In genomic region chr7:32587431-32587948, GRCh38 we compare ENCODE assay signal across 9 cellular contexts.
A peak's percentile ranks its signal among the peaks of the same experiment; 100 is the strongest.
DNase-seq lines count a peak whose midpoint lies in the region; ATAC-seq and TF ChIP-seq lines count a peak whose summit lies in the region.
"Had no signal": no experiment of that assay in that cellular context is flagged by ENCODE, and none has a peak within 500 bp of the region (broad histone marks: within the 10 kb centered on the region; RNA-seq: fewer than 3 reads in every experiment).

No MANE protein-coding gene starts in this region.

- H3K23ac ChIP-seq in neuronal stem cell (ENCODE audit: low read depth, low read length, poor library complexity), result no peak overlapping the region

- peaks cover 30% of the 10 kb centered on the region for H3K4me1 ChIP-seq in GM23338 (ENCODE audit: insufficient read depth)
- H3K4me1 ChIP-seq in cardiac muscle cell (ENCODE audit: low read depth), result peaks cover 23% of the 10 kb centered on the region
- peaks cover 14 to 16% of the 10 kb centered on the region in 2 donors for H3K4me1 ChIP-seq in gastrocnemius medialis
- peaks cover 0 to 28% of the 10 kb centered on the region in 2 donors for H3K4me1 ChIP-seq in neuronal stem cell (ENCODE audit: control insufficient read depth in 2 of 2, insufficient read depth in 1 of 2, low read depth in 1 of 2, low read length in 2 of 2)
- H3K4me1 ChIP-seq in PC-9 (replicated peaks; ENCODE audit: insufficient read depth), result no peaks in the 10 kb centered on the region; the same call in 1 of the 2 replicates

- H3K4me1 Mint-ChIP-seq in GM23338, result peaks cover 35% of the 10 kb centered on the region
- H3K4me1 Mint-ChIP-seq in activated T-helper 1 cell treated with anti-CD3 and anti-CD28 coated beads, Interleukin-12 subunit alpha, Interleukin-12 subunit beta, Interleukin-2, Interleukin-4 antibody, amounts not matched to agents 30 ng/mL and 10 ng/mL and 1 ng/mL, durations not matched to agents 14 hours and 24 hours and 36 hours (ENCODE audit: low read depth), result peaks cover 26% of the 10 kb centered on the region
- peaks cover 13% of the 10 kb centered on the region for H3K4me1 Mint-ChIP-seq in activated CD4-positive, alpha-beta T cell treated with anti-CD3 and anti-CD28 coated beads, Interleukin-2, amount 10 ng/mL, durations not matched to agents 24 days and 14 days

- POLR2A ChIA-PET in PC-9 (lab: Charles Lee; ENCODE audit: unreplicated experiment), result no interaction called here

- H3K9me2 ChIP-seq in GM23338 (ENCODE audit: insufficient read depth), result peaks cover 4% of the 10 kb centered on the region
- no peaks in the 10 kb centered on the region for H3K9me2 ChIP-seq in PC-9 (ENCODE audit: insufficient read depth)

- H4K20me1 ChIP-seq in GM23338 (replicated peaks; ENCODE audit: insufficient read depth), result no peaks in the 10 kb centered on the region
- H4K20me1 ChIP-seq in PC-9 (ENCODE audit: insufficient read depth), result no peaks in the 10 kb centered on the region; the same call in 1 of the 2 replicates

- no peak overlapping the region for H2BK5ac ChIP-seq in neuronal stem cell (ENCODE audit: low read length)

- H3K4me3 ChIP-seq in GM23338 (no peak overlapping the region), cardiac muscle cell (no peak overlapping the region), gastrocnemius medialis (no peak overlapping the region), neuronal stem cell (ENCODE audit: low read length in 2 of 2) (no peak overlapping the region), MG63 (no peak overlapping the region), PC-9 (no peak overlapping the region)

- H2BK120ac ChIP-seq in neuronal stem cell (ENCODE audit: low read depth, low read length), result no peak overlapping the region

- peak overlapping the region; percentile 74 for H3K27ac Mint-ChIP-seq in GM23338
- H3K27ac Mint-ChIP-seq in activated T-helper 1 cell treated with anti-CD3 and anti-CD28 coated beads, Interleukin-12 subunit alpha, Interleukin-12 subunit beta, Interleukin-2, Interleukin-4 antibody, amounts not matched to agents 30 ng/mL and 10 ng/mL and 1 ng/mL, durations not matched to agents 14 hours and 24 hours and 36 hours, result peak overlapping the region; percentile 40
- no peak overlapping the region for H3K27ac Mint-ChIP-seq in activated CD4-positive, alpha-beta T cell treated with anti-CD3 and anti-CD28 coated beads, Interleukin-2, amount 10 ng/mL, durations not matched to agents 24 days and 14 days

- peak overlapping the region; percentile 67; the same call in 1 of the 2 replicates for H3K27ac ChIP-seq in GM23338 (ENCODE audit: low read depth)
- H3K27ac ChIP-seq in cardiac muscle cell, result peak overlapping the region; percentile 75
- H3K27ac ChIP-seq in gastrocnemius medialis, result peak overlapping the region; percentile 61 to 71 (median 67)
- no peak overlapping the region for H3K27ac ChIP-seq in neuronal stem cell (replicated peaks; ENCODE audit: low read length)
- no peak overlapping the region; the same call in 1 of the 2 replicates for H3K27ac ChIP-seq in PC-9

- H2AFZ ChIP-seq in GM23338 (no peak overlapping the region), neuronal stem cell (ENCODE audit: low read length) (no peak overlapping the region), PC-9 (no peak overlapping the region)

- TF ChIP-seq POLR2A in gastrocnemius medialis (IDR thresholded peaks at IDR 0.05), result no peak

- H2AK5ac ChIP-seq in neuronal stem cell (ENCODE audit: low read depth, low read length), result no peak overlapping the region

- no peak overlapping the region for H4K91ac ChIP-seq in neuronal stem cell (ENCODE audit: low read depth, low read length, poor library complexity)

- no peak overlapping the region for H3K18ac ChIP-seq in neuronal stem cell (ENCODE audit: low read length)

- H3K4me2 ChIP-seq in GM23338 (peak overlapping the region; percentile 19; the same call in 1 of the 2 replicates), neuronal stem cell (ENCODE audit: insufficient read depth, low read length, poor library complexity, severe bottlenecking) (no peak overlapping the region), PC-9 (no peak overlapping the region)

- H3K27me3 ChIP-seq in GM23338 (ENCODE audit: insufficient read depth) (no peaks in the 10 kb centered on the region), cardiac muscle cell (no peaks in the 10 kb centered on the region), gastrocnemius medialis (no peaks in the 10 kb centered on the region), neuronal stem cell (ENCODE audit: control insufficient read depth in 3 of 3, insufficient read depth in 3 of 3, low read depth in 1 of 3, low read length in 3 of 3) (no peaks in the 10 kb centered on the region), MG63 (no peaks in the 10 kb centered on the region), PC-9 (ENCODE audit: insufficient read depth, low read depth) (no peaks in the 10 kb centered on the region)

- H3K79me1 ChIP-seq in neuronal stem cell (ENCODE audit: low read depth, low read length), result no peaks in the 10 kb centered on the region

- H2BK12ac ChIP-seq in neuronal stem cell (ENCODE audit: low read length), result no peak overlapping the region

- H3K36me3 ChIP-seq in GM23338 (ENCODE audit: insufficient read depth), result peaks cover 16% of the 10 kb centered on the region; the same call in 1 of the 2 replicates
- peaks cover 34% of the 10 kb centered on the region for H3K36me3 ChIP-seq in cardiac muscle cell
- peaks cover 0 to 29% of the 10 kb centered on the region in 2 donors for H3K36me3 ChIP-seq in gastrocnemius medialis
- peaks cover 14 to 83% of the 10 kb centered on the region in 2 donors for H3K36me3 ChIP-seq in neuronal stem cell (replicated peaks in 1 of 2; ENCODE audit: control insufficient read depth in 2 of 2, insufficient read depth in 2 of 2, low read length in 2 of 2)
- H3K36me3 ChIP-seq in MG63, result peaks cover 47% of the 10 kb centered on the region
- H3K36me3 ChIP-seq in PC-9 (ENCODE audit: low read depth), result peaks cover 55% of the 10 kb centered on the region

- H3K9me3 ChIP-seq in cardiac muscle cell (ENCODE audit: low read depth), result no peaks in the 10 kb centered on the region
- H3K9me3 ChIP-seq in gastrocnemius medialis, result no peaks in the 10 kb centered on the region
- no peaks in the 10 kb centered on the region for H3K9me3 ChIP-seq in neuronal stem cell (replicated peaks in 1 of 2; ENCODE audit: control insufficient read depth in 2 of 2, insufficient read depth in 1 of 2, low read depth in 1 of 2, low read length in 2 of 2)
- no peaks in the 10 kb centered on the region for H3K9me3 ChIP-seq in MG63
- H3K9me3 ChIP-seq in PC-9 (ENCODE audit: insufficient read depth, low read depth), result no peaks in the 10 kb centered on the region

- CTCF ChIA-PET in PC-9 (lab: Charles Lee), result no interaction called here

- no peak overlapping the region for H3K4ac ChIP-seq in neuronal stem cell (ENCODE audit: low read length)

- H3K9ac ChIP-seq in neuronal stem cell (ENCODE audit: low read depth, low read length, poor library complexity), result no peak overlapping the region

- H4K8ac ChIP-seq in neuronal stem cell (ENCODE audit: low read depth, low read length), result no peak overlapping the region

- in situ Hi-C loops in gastrocnemius medialis (cut with MboI; ENCODE audit: low sequenced_read_pairs in 4 of 4), result no loop called here

- no peak overlapping the region for H3K4me3 Mint-ChIP-seq in GM23338
- no peak overlapping the region for H3K4me3 Mint-ChIP-seq in activated T-helper 1 cell treated with anti-CD3 and anti-CD28 coated beads, Interleukin-12 subunit alpha, Interleukin-12 subunit beta, Interleukin-2, Interleukin-4 antibody, amounts not matched to agents 30 ng/mL and 10 ng/mL and 1 ng/mL, durations not matched to agents 14 hours and 24 hours and 36 hours
- H3K4me3 Mint-ChIP-seq in activated CD4-positive, alpha-beta T cell treated with anti-CD3 and anti-CD28 coated beads, Interleukin-2, amount 10 ng/mL, durations not matched to agents 24 days and 14 days, result no peak overlapping the region

- peak; percentile 44 for ATAC-seq in GM23338
- peak in 1 of 2 donors; percentile 45 for ATAC-seq in gastrocnemius medialis

- no peaks in the 10 kb centered on the region; the same call in 2 of the 3 replicates for H3K9me3 Mint-ChIP-seq in GM23338
- H3K9me3 Mint-ChIP-seq in activated T-helper 1 cell treated with anti-CD3 and anti-CD28 coated beads, Interleukin-12 subunit alpha, Interleukin-12 subunit beta, Interleukin-2, Interleukin-4 antibody, amounts not matched to agents 30 ng/mL and 10 ng/mL and 1 ng/mL, durations not matched to agents 14 hours and 24 hours and 36 hours, result no peaks in the 10 kb centered on the region
- H3K9me3 Mint-ChIP-seq in activated CD4-positive, alpha-beta T cell treated with anti-CD3 and anti-CD28 coated beads, Interleukin-2, amount 10 ng/mL, durations not matched to agents 24 days and 14 days, result no peaks in the 10 kb centered on the region

- WGBS in neuronal stem cell (ENCODE audit: extremely low coverage in 2 of 2, insufficient read length in 2 of 2, insufficient replicate concordance in 1 of 2), 2 donors, result no CpG with 5 or more reads among the region's 9 CpGs

- DNase-seq in GM23338 (ENCODE audit: low spot score) (no peak), cardiac muscle cell (ENCODE audit: low read depth in 1 of 2, low spot score in 1 of 2) (peak; percentile 23 to 96), gastrocnemius medialis (no peak), neuronal stem cell (ENCODE audit: low spot score) (no peak), MG63 (no peak), PC-9 (no peak)
- DNase-seq in activated T-helper 1 cell treated with anti-CD3 and anti-CD28 coated beads, Interleukin-12 subunit alpha, Interleukin-12 subunit beta, Interleukin-2, Interleukin-4 antibody, amounts not matched to agents 30 ng/mL and 10 ng/mL and 1 ng/mL, durations not matched to agents 14 hours and 24 hours and 36 hours (ENCODE audit: low spot score), result no peak
- DNase-seq in activated CD4-positive, alpha-beta T cell treated with anti-CD3 and anti-CD28 coated beads, Interleukin-2, amount 10 ng/mL, durations not matched to agents 24 days and 14 days, result no peak
- DNase-seq: small intestine had no signal

- TF ChIP-seq CTCF in GM23338 (conservative IDR thresholded peaks at IDR 0.05; ENCODE audit: low read depth in 2 of 2) (no peak), cardiac muscle cell (IDR thresholded peaks at IDR 0.05; ENCODE audit: low read depth, low read length) (no peak), gastrocnemius medialis (IDR thresholded peaks at IDR 0.05 in 4 of 5, conservative IDR thresholded peaks at IDR 0.05 in 1 of 5) (no peak), PC-9 (conservative IDR thresholded peaks at IDR 0.05) (no peak)

- H2BK15ac ChIP-seq in neuronal stem cell (ENCODE audit: low read length), result no peak overlapping the region

- H3F3A ChIP-seq in GM23338 (replicated peaks; ENCODE audit: low read depth), result no peaks in the 10 kb centered on the region
- peaks cover 13% of the 10 kb centered on the region for H3F3A ChIP-seq in PC-9 (ENCODE audit: insufficient read depth, low read depth)

- H3K36me3 Mint-ChIP-seq in GM23338 (ENCODE audit: low read depth), result peaks cover 55% of the 10 kb centered on the region
- peaks cover 23% of the 10 kb centered on the region for H3K36me3 Mint-ChIP-seq in activated T-helper 1 cell treated with anti-CD3 and anti-CD28 coated beads, Interleukin-12 subunit alpha, Interleukin-12 subunit beta, Interleukin-2, Interleukin-4 antibody, amounts not matched to agents 30 ng/mL and 10 ng/mL and 1 ng/mL, durations not matched to agents 14 hours and 24 hours and 36 hours (ENCODE audit: low read depth)
- H3K36me3 Mint-ChIP-seq in activated CD4-positive, alpha-beta T cell treated with anti-CD3 and anti-CD28 coated beads, Interleukin-2, amount 10 ng/mL, durations not matched to agents 24 days and 14 days (ENCODE audit: low read depth), result peaks cover 28% of the 10 kb centered on the region

- BruUV-seq in PC-9 (replicated peaks; lab: Mats Ljungman, UMichigan), result no TSS peak

- intact Hi-C loops in activated T-helper 1 cell treated with anti-CD3 and anti-CD28 coated beads, Interleukin-12 subunit alpha, Interleukin-12 subunit beta, Interleukin-2, Interleukin-4 antibody, amounts not matched to agents 30 ng/mL and 10 ng/mL and 1 ng/mL, durations not matched to agents 14 hours and 24 hours and 36 hours (cut with micrococcal nuclease), result no loop called here
- intact Hi-C loops in gastrocnemius medialis (cut with DNase I; ENCODE audit: low total_unique reads) (loop anchor here (5.0 kb wide), 1 partner anchor 95 kb away; the partner anchor contains the start of gene LSM5), PC-9 (cut with micrococcal nuclease; ENCODE audit: unreplicated experiment) (loop anchor here (5.0 kb wide), 1 partner anchor 95 kb away; no protein-coding TSS in a partner anchor)
- intact Hi-C loops in activated CD4-positive, alpha-beta T cell treated with anti-CD3 and anti-CD28 coated beads, Interleukin-2, amount 10 ng/mL, durations not matched to agents 24 days and 14 days (cut with micrococcal nuclease), result no loop called here

- no peak overlapping the region for H3K14ac ChIP-seq in neuronal stem cell (ENCODE audit: low read length)

- H3K79me2 ChIP-seq in GM23338 (replicated peaks; ENCODE audit: insufficient read depth) (no peaks in the 10 kb centered on the region), PC-9 (ENCODE audit: low read depth) (no peaks in the 10 kb centered on the region)

- peaks cover 24% of the 10 kb centered on the region for H3K27me3 Mint-ChIP-seq in GM23338 (ENCODE audit: insufficient read depth, low read depth, poor library complexity)
- H3K27me3 Mint-ChIP-seq in activated T-helper 1 cell treated with anti-CD3 and anti-CD28 coated beads, Interleukin-12 subunit alpha, Interleukin-12 subunit beta, Interleukin-2, Interleukin-4 antibody, amounts not matched to agents 30 ng/mL and 10 ng/mL and 1 ng/mL, durations not matched to agents 14 hours and 24 hours and 36 hours (ENCODE audit: insufficient read depth), result no peaks in the 10 kb centered on the region
- no peaks in the 10 kb centered on the region for H3K27me3 Mint-ChIP-seq in activated CD4-positive, alpha-beta T cell treated with anti-CD3 and anti-CD28 coated beads, Interleukin-2, amount 10 ng/mL, durations not matched to agents 24 days and 14 days

Comparison
In these comparisons a context has a peak if more than half of its experiments do, and no peak if none do; other contexts are left out.
1. DNase-seq: peak in cardiac muscle cell (2 of 2); none in GM23338 (single experiment), activated T-helper 1 cell treated with anti-CD3 and anti-CD28 coated beads, Interleukin-12 subunit alpha, Interleukin-12 subunit beta, Interleukin-2, Interleukin-4 antibody, amounts not matched to agents 30 ng/mL and 10 ng/mL and 1 ng/mL, durations not matched to agents 14 hours and 24 hours and 36 hours (single experiment), gastrocnemius medialis (0 of 2), neuronal stem cell (single experiment), MG63 (single experiment), activated CD4-positive, alpha-beta T cell treated with anti-CD3 and anti-CD28 coated beads, Interleukin-2, amount 10 ng/mL, durations not matched to agents 24 days and 14 days (single experiment) and PC-9 (0 of 2).
2. H3K27ac ChIP-seq: peak in GM23338 (single experiment), cardiac muscle cell (single experiment) and gastrocnemius medialis (4 of 4); none in neuronal stem cell (single experiment) and PC-9 (single experiment).
3. intact Hi-C loops: an anchor here in gastrocnemius medialis (5.0 kb wide) and PC-9 (5.0 kb wide); none called in activated T-helper 1 cell treated with anti-CD3 and anti-CD28 coated beads, Interleukin-12 subunit alpha, Interleukin-12 subunit beta, Interleukin-2, Interleukin-4 antibody, amounts not matched to agents 30 ng/mL and 10 ng/mL and 1 ng/mL, durations not matched to agents 14 hours and 24 hours and 36 hours and activated CD4-positive, alpha-beta T cell treated with anti-CD3 and anti-CD28 coated beads, Interleukin-2, amount 10 ng/mL, durations not matched to agents 24 days and 14 days.